18 cellular contexts compared by ENCODE assay signal in genomic region chr1:12294076-12294475, GRCh38.
"Had no signal": no experiment of that assay in that cellular context is flagged by ENCODE, and none has a peak within 500 bp of the region (broad histone marks: within the 10 kb centered on the region; RNA-seq: fewer than 3 reads in every experiment).

No MANE protein-coding gene starts in this region.

- H3K27ac Mint-ChIP-seq: activated CD4-positive, alpha-beta T cell treated with anti-CD3 and anti-CD28 coated beads, Interleukin-2, amount 10 ng/mL, durations not matched to agents 7 days and 5 days; activated naive CD8-positive, alpha-beta T cell; immature natural killer cell; stimulated activated memory B cell treated with anti-CD40 and anti-IgM and Interleukin-4, amounts not matched to agents 10 μg/mL and 1 μg/mL and 100 μg/mL, for 72 hours; T-cell had no signal

- ATAC-seq: left cardiac atrium; lower lobe of right lung; naive thymus-derived CD4-positive, alpha-beta T cell; stimulated activated memory B cell treated with anti-CD40 and anti-IgM and Interleukin-4, amounts not matched to agents 10 μg/mL and 1 μg/mL and 100 μg/mL, for 72 hours; T-cell had no signal

- H3K4me3 ChIP-seq: cardiac muscle cell, colonic mucosa, lower lobe of right lung, smooth muscle cell, tibial artery, uterus had no signal

- H3K4me1 ChIP-seq: colonic mucosa, lower lobe of right lung, uterus had no signal

- H3K27ac ChIP-seq: cardiac muscle cell, colonic mucosa, lower lobe of right lung, tibial artery, uterus had no signal

- H3K4me3 Mint-ChIP-seq: activated CD4-positive, alpha-beta T cell treated with anti-CD3 and anti-CD28 coated beads, Interleukin-2, amount 10 ng/mL, durations not matched to agents 7 days and 5 days; activated naive CD8-positive, alpha-beta T cell; immature natural killer cell; naive thymus-derived CD4-positive, alpha-beta T cell; stimulated activated memory B cell treated with anti-CD40 and anti-IgM and Interleukin-4, amounts not matched to agents 10 μg/mL and 1 μg/mL and 100 μg/mL, for 72 hours; T-cell had no signal

- H3K9me3 ChIP-seq: colonic mucosa, lower lobe of right lung, tibial artery, uterus had no signal

- H3K4me1 Mint-ChIP-seq: stimulated activated memory B cell treated with anti-CD40 and anti-IgM and Interleukin-4, amounts not matched to agents 10 μg/mL and 1 μg/mL and 100 μg/mL, for 72 hours had no signal

- DNase-seq: activated CD4-positive, alpha-beta T cell treated with anti-CD3 and anti-CD28 coated beads, Interleukin-2, amount 10 ng/mL, durations not matched to agents 7 days and 5 days; activated effector memory CD4-positive, alpha-beta T cell treated with anti-CD3 and anti-CD28 coated beads, Interleukin-2, amount 50 U/mL, for 16 hours; activated T-cell treated with anti-CD3 and anti-CD28 coated beads for 4 hours; colonic mucosa; effector CD4-positive, alpha-beta T cell; immature natural killer cell; left cardiac atrium; lower lobe of right lung; naive thymus-derived CD4-positive, alpha-beta T cell; right cardiac atrium; T-cell; T1000; tibial artery; uterus had no signal

- H3K27me3 ChIP-seq: cardiac muscle cell, colonic mucosa, tibial artery, uterus had no signal

- H3K36me3 ChIP-seq: colonic mucosa, uterus had no signal

- H3K27me3 Mint-ChIP-seq: activated CD4-positive, alpha-beta T cell treated with anti-CD3 and anti-CD28 coated beads, Interleukin-2, amount 10 ng/mL, durations not matched to agents 7 days and 5 days; activated naive CD8-positive, alpha-beta T cell; naive thymus-derived CD4-positive, alpha-beta T cell; stimulated activated memory B cell treated with anti-CD40 and anti-IgM and Interleukin-4, amounts not matched to agents 10 μg/mL and 1 μg/mL and 100 μg/mL, for 72 hours; T-cell had no signal

- H3K9me3 Mint-ChIP-seq: activated CD4-positive, alpha-beta T cell treated with anti-CD3 and anti-CD28 coated beads, Interleukin-2, amount 10 ng/mL, durations not matched to agents 7 days and 5 days; immature natural killer cell; naive thymus-derived CD4-positive, alpha-beta T cell; stimulated activated memory B cell treated with anti-CD40 and anti-IgM and Interleukin-4, amounts not matched to agents 10 μg/mL and 1 μg/mL and 100 μg/mL, for 72 hours; T-cell had no signal

- H3K4me2 ChIP-seq: smooth muscle cell had no signal
